Comparison of ENCODE assay signal across 13 cellular contexts in the genomic region with DNA sequence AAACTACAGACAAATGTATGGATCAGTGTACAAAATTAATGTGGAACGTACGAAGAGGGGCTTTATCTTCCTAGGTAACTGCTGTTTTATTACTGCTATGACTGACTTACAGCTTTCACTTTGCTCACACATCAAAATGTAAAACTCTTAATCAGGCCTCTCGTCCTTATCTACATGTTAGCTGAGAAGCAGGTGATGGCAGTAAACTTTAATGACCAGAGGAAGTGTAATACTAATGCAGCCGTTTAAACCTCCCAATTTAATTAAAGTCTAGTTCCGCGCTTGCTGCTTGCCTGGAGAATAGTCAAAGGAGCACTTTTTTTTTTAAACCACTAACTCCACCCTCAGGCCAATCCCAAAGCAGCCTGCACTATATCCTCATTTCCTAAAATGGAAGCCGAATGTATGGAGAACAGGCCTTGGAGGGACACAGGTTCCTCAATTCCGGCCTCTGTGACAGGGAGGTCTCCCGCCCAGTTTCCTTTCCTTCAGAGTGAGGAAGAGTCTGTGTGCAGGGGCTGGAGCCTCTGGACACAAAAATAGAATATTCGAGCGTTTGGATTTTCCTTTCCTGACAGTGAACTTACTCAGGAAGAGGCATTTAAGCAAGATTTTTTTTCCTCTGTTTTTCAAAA. TPM values are rescaled to one million over a fixed set of nuclear protein-coding genes. Genes with fewer than 3 reads are reported as not detected.
DNase-seq lines count a peak whose midpoint lies in the region; ATAC-seq and TF ChIP-seq lines count a peak whose summit lies in the region.
"Had no signal": no experiment of that assay in that cellular context is flagged by ENCODE, and none has a peak within 500 bp of the region (broad histone marks: within the 10 kb centered on the region; RNA-seq: fewer than 3 reads in every experiment).

No MANE protein-coding gene starts in this region.

- DNase-seq in NCI-H526 (lab: John Stamatoyannopoulos, UW), result peak; percentile 44 to 58
- peak in 1 of 3 donors; percentile 23 for DNase-seq in right lobe of liver
- no peak for DNase-seq in suprapubic skin (ENCODE audit: low spot score in 2 of 2)
- DNase-seq in GM13977 (ENCODE audit: low spot score), result no peak
- no peak for DNase-seq in effector CD8-positive, alpha-beta T cell (lab: John Stamatoyannopoulos, UW)
- no peak for DNase-seq in MG63
- DNase-seq: activated CD4-positive, alpha-beta T cell treated with anti-CD3 and anti-CD28 coated beads for 4 hours; activated effector memory CD4-positive, alpha-beta T cell treated with Interleukin-2 at 50 U/mL for 16 hours; Calu3; effector memory CD4-positive, alpha-beta T cell had no signal

- H3K27ac ChIP-seq in cingulate gyrus (ENCODE audit: low read depth, low read length) (peak overlapping the region; percentile 58), right lobe of liver (peak overlapping the region; percentile 7 to 38 (median 14)), suprapubic skin (peak overlapping the region; percentile 80)
- H3K27ac ChIP-seq: SJCRH30 had no signal

- no peak for TF ChIP-seq POLR2A in right lobe of liver (IDR thresholded peaks at IDR 0.05)
- TF ChIP-seq POLR2A in suprapubic skin (IDR thresholded peaks at IDR 0.05), result no peak
- no peak for TF ChIP-seq POLR2A in GM18505 (IDR thresholded peaks at IDR 0.05; ENCODE audit: borderline replicate concordance, extremely low read depth, insufficient read depth, insufficient read length)

- in situ Hi-C loops in GM13977 (cut with MboI; ENCODE audit: low pct_unique_long_range_greater_than_20kb, low sequenced_read_pairs, unreplicated experiment), result no loop called here

- H3K4me1 ChIP-seq in right lobe of liver (peaks cover 0 to 28% (median 6%) of the 10 kb centered on the region in 4 donors), suprapubic skin (peaks cover 71% of the 10 kb centered on the region)

- H3K36me3 ChIP-seq in right lobe of liver (no peaks in the 10 kb centered on the region), suprapubic skin (no peaks in the 10 kb centered on the region), MG63 (no peaks in the 10 kb centered on the region)
- H3K36me3 ChIP-seq: SJCRH30 had no signal

- intact Hi-C loops in right lobe of liver (cut with DNase I), result no loop called here

- H3K4me3 ChIP-seq in right lobe of liver (no peak overlapping the region), suprapubic skin (no peak overlapping the region), MG63 (no peak overlapping the region)
- H3K4me3 ChIP-seq: SJCRH30 had no signal

- TF ChIP-seq CTCF in right lobe of liver (IDR thresholded peaks at IDR 0.05) (no peak), suprapubic skin (IDR thresholded peaks at IDR 0.05) (no peak), GM13977 (IDR thresholded peaks at IDR 0.05; ENCODE audit: extremely low read depth, insufficient read depth, missing control alignments) (no peak)

- WGBS in right lobe of liver (ENCODE audit: insufficient coverage, low coverage, low lambda C conversion rate, missing lambda C conversion rate), result 67% methylated on average over 10 of the region's 11 CpGs
- WGBS in suprapubic skin, result 62% methylated on average over 11 of the region's 11 CpGs

- no peaks in the 10 kb centered on the region for H3K27me3 ChIP-seq in right lobe of liver
- H3K27me3 ChIP-seq in suprapubic skin, result no peaks in the 10 kb centered on the region
- H3K27me3 ChIP-seq in MG63, result no peaks in the 10 kb centered on the region
- H3K27me3 ChIP-seq: SJCRH30 had no signal

- H3K9me3 ChIP-seq in right lobe of liver (no peaks in the 10 kb centered on the region), suprapubic skin (no peaks in the 10 kb centered on the region), MG63 (no peaks in the 10 kb centered on the region)
- H3K9me3 ChIP-seq: SJCRH30 had no signal

- peak in 3 of 4 donors; percentile 19 to 60 (median 19) for ATAC-seq in right lobe of liver
- ATAC-seq in GM18505 (IDR thresholded peaks at IDR 0.05; ENCODE audit: unreplicated experiment), result no peak

- no peak for TF ChIP-seq EP300 in suprapubic skin (IDR thresholded peaks at IDR 0.05)

RNA-seq across cellular contexts. Expression of gene RASAL2, which starts 36.7 kb away (rescaled TPM):
- 1 to 10 TPM; 3.6 to 6.0 (median 5.2) TPM for total RNA-seq in right lobe of liver
- total RNA-seq in suprapubic skin, result 10 to 100 TPM; 31.8 to 48.3 (median 37.8) TPM
- total RNA-seq in MG63 (2014; rRNA removed; shearing (Covaris generic); ENCODE audit: low replicate concordance), result 17.4 and 18.5 TPM in 2 replicates

Comparison
In these comparisons a context has a peak if more than half of its experiments do, and no peak if none do; other contexts are left out.
1. DNase-seq: peak in NCI-H526 (2 of 2); none in suprapubic skin (0 of 2), GM13977 (single experiment), effector CD8-positive, alpha-beta T cell (single experiment) and MG63 (single experiment).
2. H3K27ac ChIP-seq: peak in every context shown above with its lines; median percentile 80 in suprapubic skin; 58 in cingulate gyrus; 14 in right lobe of liver.